Comparison of ENCODE assay signal across 14 cellular contexts in the genomic region with DNA sequence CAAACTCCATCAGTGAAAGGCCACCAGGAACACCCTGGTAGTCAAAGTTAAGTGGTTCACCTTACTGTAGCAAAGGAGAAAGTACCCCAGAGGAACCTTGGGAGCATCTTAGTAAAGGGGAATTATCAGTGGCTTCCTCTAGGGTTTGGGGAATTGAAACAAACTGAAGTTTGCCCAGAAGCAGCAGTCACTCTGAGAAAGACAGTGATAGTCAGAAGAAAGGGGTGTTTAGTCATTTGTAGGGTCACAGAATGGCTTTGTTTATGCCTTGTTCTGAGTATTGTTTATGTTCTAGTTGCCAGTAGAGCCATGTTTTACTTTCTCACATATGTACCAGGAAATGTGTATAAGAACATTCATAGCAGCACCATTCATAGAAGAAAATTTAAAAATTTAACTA.
A peak's percentile ranks its signal among the peaks of the same experiment; 100 is the strongest.
DNase-seq lines count a peak whose midpoint lies in the region; ATAC-seq lines count a peak whose summit lies in the region.
"Had no signal": no experiment of that assay in that cellular context is flagged by ENCODE, and none has a peak within 500 bp of the region (broad histone marks: within the 10 kb centered on the region; RNA-seq: fewer than 3 reads in every experiment).

No MANE protein-coding gene starts in this region.

- peak; percentile 75 for ATAC-seq in GM18520 (IDR thresholded peaks at IDR 0.05; ENCODE audit: unreplicated experiment)
- ATAC-seq in GM21390 (IDR thresholded peaks at IDR 0.05; ENCODE audit: unreplicated experiment): peak; percentile 70
- ATAC-seq in HG02885 (IDR thresholded peaks at IDR 0.05; ENCODE audit: poor library complexity, unreplicated experiment): peak; percentile 52
- peak; percentile 68 for ATAC-seq in HG03558 (IDR thresholded peaks at IDR 0.05; ENCODE audit: extremely low read depth, unreplicated experiment)
- no peak for ATAC-seq in T-cell (replicated peaks in 1 of 4)

- H3K9me3 Mint-ChIP-seq in T-cell: no peaks in the 10 kb centered on the region
- H3K9me3 Mint-ChIP-seq: memory B cell had no signal

- H3K36me3 Mint-ChIP-seq in T-cell: no peaks in the 10 kb centered on the region
- H3K36me3 Mint-ChIP-seq: memory B cell, neural progenitor cell had no signal

- DNase-seq in T-cell (no peak), SKM-1 treated with dmso at 0.1 percent for 144 hours (lab: John Stamatoyannopoulos, UW; ENCODE audit: unreplicated experiment) (no peak), NOMO-1 treated with DMSO at 0.1 percent for 48 hours (lab: John Stamatoyannopoulos, UW; ENCODE audit: unreplicated experiment) (no peak), GOT3 (lab: John Stamatoyannopoulos, UW) (no peak)
- DNase-seq: BE2C, DMS79, dorsolateral prefrontal cortex, SJCRH30 had no signal

- H3K4me1 Mint-ChIP-seq in T-cell: peaks cover 0 to 4% (median 0%) of the 10 kb centered on the region in 3 donors
- H3K4me1 Mint-ChIP-seq: memory B cell had no signal

- H3K27ac Mint-ChIP-seq in T-cell: no peak overlapping the region
- H3K27ac Mint-ChIP-seq: memory B cell, neural progenitor cell had no signal

- CTCF ChIA-PET in T-cell (lab: Charles Lee): no interaction called here

- H3K27me3 Mint-ChIP-seq in T-cell: no peaks in the 10 kb centered on the region
- H3K27me3 Mint-ChIP-seq: memory B cell had no signal

- POLR2A ChIA-PET in T-cell (lab: Charles Lee): no interaction called here

- no peak overlapping the region for H3K4me3 Mint-ChIP-seq in T-cell
- H3K4me3 Mint-ChIP-seq: memory B cell, neural progenitor cell had no signal

Comparison
In these comparisons a context has a peak if more than half of its experiments do, and no peak if none do; other contexts are left out.
1. ATAC-seq: peak in GM18520 (single experiment), GM21390 (single experiment), HG02885 (single experiment) and HG03558 (single experiment); none in T-cell (0 of 4).